Comparison of ENCODE assay signal across 28 cellular contexts in the genomic region with DNA sequence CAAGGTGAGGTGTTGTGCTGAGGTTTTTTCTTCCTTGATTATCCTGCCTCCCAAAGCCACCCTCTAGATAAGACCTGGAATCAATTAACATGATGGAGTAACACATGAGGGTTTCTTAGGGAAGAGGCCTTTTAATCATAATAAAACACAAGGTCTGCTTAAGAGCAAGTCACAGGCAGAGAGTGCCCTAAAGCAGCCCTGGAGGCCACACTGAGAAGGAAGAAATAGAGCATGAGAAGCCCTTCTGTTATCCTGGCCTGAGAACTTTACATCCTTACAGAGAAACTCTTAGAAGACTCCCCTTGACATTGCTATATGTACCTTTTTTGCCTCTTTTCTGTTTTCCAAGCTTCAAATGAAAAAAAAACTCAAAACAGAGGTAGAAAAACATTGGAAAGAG.
"Had no signal": no experiment of that assay in that cellular context is flagged by ENCODE, and none has a peak within 500 bp of the region (broad histone marks: within the 10 kb centered on the region; RNA-seq: fewer than 3 reads in every experiment).

No MANE protein-coding gene starts in this region.

- H3K79me2 ChIP-seq: hepatocyte had no signal

- FAIRE-seq: endometrium, frontal cortex, kidney had no signal

- H3K4me3 ChIP-seq: colonic mucosa, esophagus squamous epithelium, gastroesophageal sphincter, heart left ventricle, hepatocyte, left ventricle myocardium inferior, lower lobe of right lung, mucosa of descending colon had no signal

- H3K4me1 ChIP-seq: colonic mucosa, foreskin keratinocyte, gastroesophageal sphincter, heart left ventricle, left ventricle myocardium inferior had no signal

- H3K9me3 ChIP-seq: colonic mucosa, esophagus squamous epithelium, heart left ventricle, left ventricle myocardium inferior, lower lobe of right lung, mucosa of descending colon had no signal

- DNase-seq: colonic mucosa; cortex of kidney; effector CD8-positive, alpha-beta T cell; effector memory CD8-positive, alpha-beta T cell; endodermal cell; erythroblast; esophagus squamous epithelium; foreskin keratinocyte; heart left ventricle; hypothalamus; immature natural killer cell; islet precursor cell; kidney; kidney glomerular epithelial cell; left colon; left ventricle myocardium inferior; lower lobe of right lung; mesenchymal stem cell; mucosa of descending colon; naive B cell; naive thymus-derived CD8-positive, alpha-beta T cell had no signal

- H3K36me3 ChIP-seq: colonic mucosa, esophagus squamous epithelium, gastroesophageal sphincter, heart left ventricle, left ventricle myocardium inferior, lower lobe of right lung had no signal

- H3K4me2 ChIP-seq: hepatocyte had no signal

- H3K27me3 ChIP-seq: colonic mucosa, esophagus squamous epithelium, foreskin keratinocyte, gastroesophageal sphincter, heart left ventricle, hepatocyte had no signal

- H3K27ac ChIP-seq: colonic mucosa, epithelial cell of prostate, esophagus squamous epithelium, foreskin keratinocyte, gastroesophageal sphincter, heart left ventricle, hepatocyte, left ventricle myocardium inferior, lower lobe of right lung had no signal

- H2AFZ ChIP-seq: hepatocyte had no signal

- ATAC-seq: effector memory CD8-positive, alpha-beta T cell; esophagus mucosa; foreskin keratinocyte; gastroesophageal sphincter; heart left ventricle; left colon; left lobe of liver; lower lobe of right lung; mucosa of descending colon; naive thymus-derived CD8-positive, alpha-beta T cell had no signal
